ENCODE assay signal across 20 cellular contexts in genomic region chr9:68625559-68625958, GRCh38.
"Had no signal": no experiment of that assay in that cellular context is flagged by ENCODE, and none has a peak within 500 bp of the region (broad histone marks: within the 10 kb centered on the region; RNA-seq: fewer than 3 reads in every experiment).

No MANE protein-coding gene starts in this region.

- H3K9me3 ChIP-seq: gastroesophageal sphincter, thyroid gland had no signal

- DNase-seq: activated CD4-positive, alpha-beta T cell treated with anti-CD3 and anti-CD28 coated beads for 36 hours; activated CD4-positive, alpha-beta T cell treated with anti-CD3 and anti-CD28 coated beads, Interleukin-2, amount 50 U/mL, for 4 hours; activated CD8-positive, alpha-beta memory T cell treated with anti-CD3 and anti-CD28 coated beads for 24 hours; activated CD8-positive, alpha-beta memory T cell treated with anti-CD3 and anti-CD28 coated beads, Interleukin-2, amount 50 U/mL, for 4 hours; activated naive CD4-positive, alpha-beta T cell treated with Interleukin-2 at 50 U/mL for 16 hours; activated naive CD8-positive, alpha-beta T cell treated with anti-CD3 and anti-CD28 coated beads, Interleukin-2, amount 10 ng/mL, durations not matched to agents 7 days and 5 days; activated T-cell treated with anti-CD3 and anti-CD28 coated beads, Interleukin-2, amount 50 U/mL, for 4 hours; amniotic stem cell; cerebellar nuclear complex; cortex of kidney; endodermal cell; head of caudate nucleus; midbrain; right cardiac atrium; substantia nigra; T1000; thyroid gland had no signal

- ATAC-seq: activated CD4-positive, alpha-beta T cell treated with anti-CD3 and anti-CD28 coated beads for 36 hours; activated T-cell treated with anti-CD3 and anti-CD28 coated beads, Interleukin-2, amount 50 U/mL, for 4 hours; gastroesophageal sphincter; right cardiac atrium; WTC11 had no signal

- H3K4me3 ChIP-seq: gastroesophageal sphincter, thyroid gland had no signal

- H3K9ac ChIP-seq: parathyroid adenoma had no signal

- H3K27ac ChIP-seq: gastroesophageal sphincter, parathyroid adenoma, thyroid gland had no signal

- H3K4me1 ChIP-seq: gastroesophageal sphincter, parathyroid adenoma, thyroid gland had no signal

- H2AFZ ChIP-seq: parathyroid adenoma had no signal

- H3K36me3 ChIP-seq: gastroesophageal sphincter, thyroid gland had no signal

- H3K27me3 ChIP-seq: thyroid gland had no signal
